Comparison of ENCODE assay signal across 30 cellular contexts in genomic region chr5:64457846-64458245, GRCh38. TPM values are rescaled to one million over a fixed set of nuclear protein-coding genes. Genes with fewer than 3 reads are reported as not detected.
"Had no signal": no experiment of that assay in that cellular context is flagged by ENCODE, and none has a peak within 500 bp of the region (broad histone marks: within the 10 kb centered on the region; RNA-seq: fewer than 3 reads in every experiment).

No MANE protein-coding gene starts in this region.

- H3K4me1 Mint-ChIP-seq: activated CD4-positive, alpha-beta T cell treated with anti-CD3 and anti-CD28 coated beads, Interleukin-2, amount 10 ng/mL, durations not matched to agents 7 days and 5 days; activated naive CD8-positive, alpha-beta T cell treated with anti-CD3 and anti-CD28 coated beads, Interleukin-2, amount 50 U/mL, for 24 hours; T-cell had no signal

- DNase-seq: activated CD4-positive, alpha-beta memory T cell treated with anti-CD3 and anti-CD28 coated beads for 36 hours; activated CD4-positive, alpha-beta T cell treated with anti-CD3 and anti-CD28 coated beads, Interleukin-2, amount 10 ng/mL, durations not matched to agents 7 days and 5 days; activated CD4-positive, CD25-positive, alpha-beta regulatory T cell; activated CD8-positive, alpha-beta memory T cell treated with anti-CD3 and anti-CD28 coated beads for 24 hours; activated effector memory CD4-positive, alpha-beta T cell treated with anti-CD3 and anti-CD28 coated beads, Interleukin-2, amount 50 U/mL, for 16 hours; activated naive CD4-positive, alpha-beta T cell treated with Interleukin-2 at 50 U/mL for 16 hours; activated naive CD8-positive, alpha-beta T cell treated with anti-CD3 and anti-CD28 coated beads, Interleukin-2, amount 50 U/mL, for 24 hours; activated T-cell treated with anti-CD3 and anti-CD28 coated beads, Interleukin-2, amount 50 U/mL, for 4 hours; amniotic stem cell; body of pancreas; Kasumi-1; NCI-H1048; NCI-H146; NCI-H187 treated with DMSO at 0.1 percent for 48 hours; NCI-H2081 treated with DMSO at 0.1 percent for 48 hours; NCI-H2227 treated with DMSO at 0.1 percent for 48 hours; NCI-H526; NCI-H82; NK-92 treated with Interleukin-12 subunit alpha and Interleukin-12 subunit beta, amount 100 ng/mL, for 24 hours; OCI-M1; Peyer's patch; T-cell; T-helper 2 cell; T1000 had no signal

- H3K4me3 ChIP-seq: ascending aorta, body of pancreas, cardiac muscle cell, K562, Peyer's patch, SK-N-MC had no signal

- H3K27ac Mint-ChIP-seq: activated CD4-positive, alpha-beta memory T cell treated with anti-CD3 and anti-CD28 coated beads for 36 hours; activated CD4-positive, alpha-beta T cell treated with anti-CD3 and anti-CD28 coated beads, Interleukin-2, amount 10 ng/mL, durations not matched to agents 7 days and 5 days; activated naive CD4-positive, alpha-beta T cell treated with anti-CD3 and anti-CD28 coated beads, Interleukin-2, amount 50 U/mL, for 72 hours; activated naive CD8-positive, alpha-beta T cell treated with anti-CD3 and anti-CD28 coated beads, Interleukin-2, amount 50 U/mL, for 24 hours; T-cell had no signal

- H3K36me3 Mint-ChIP-seq: activated CD4-positive, alpha-beta memory T cell treated with anti-CD3 and anti-CD28 coated beads for 36 hours; activated naive CD4-positive, alpha-beta T cell treated with anti-CD3 and anti-CD28 coated beads, Interleukin-2, amount 50 U/mL, for 72 hours; T-cell had no signal

- H3K27me3 Mint-ChIP-seq: activated CD4-positive, alpha-beta memory T cell treated with anti-CD3 and anti-CD28 coated beads for 36 hours; activated CD4-positive, alpha-beta T cell treated with anti-CD3 and anti-CD28 coated beads, Interleukin-2, amount 10 ng/mL, durations not matched to agents 7 days and 5 days; activated naive CD8-positive, alpha-beta T cell treated with anti-CD3 and anti-CD28 coated beads, Interleukin-2, amount 50 U/mL, for 24 hours; T-cell had no signal

- ATAC-seq: activated naive CD4-positive, alpha-beta T cell treated with anti-CD3 and anti-CD28 coated beads, Interleukin-2, amount 50 U/mL, for 72 hours; activated naive CD8-positive, alpha-beta T cell treated with anti-CD3 and anti-CD28 coated beads, Interleukin-2, amount 50 U/mL, for 24 hours; activated T-cell treated with anti-CD3 and anti-CD28 coated beads, Interleukin-2, amount 50 U/mL, for 4 hours; body of pancreas; K562; T-cell had no signal

- H3K27ac ChIP-seq: ascending aorta, body of pancreas, cardiac muscle cell, Peyer's patch, SK-N-MC had no signal

- H3K9me3 Mint-ChIP-seq: activated CD4-positive, alpha-beta T cell treated with anti-CD3 and anti-CD28 coated beads, Interleukin-2, amount 10 ng/mL, durations not matched to agents 7 days and 5 days had no signal

- H3K27me3 ChIP-seq: ascending aorta, body of pancreas, cardiac muscle cell, Peyer's patch had no signal

- H3K9me3 ChIP-seq: body of pancreas, Peyer's patch had no signal

- H3K4me3 Mint-ChIP-seq: activated CD4-positive, alpha-beta memory T cell treated with anti-CD3 and anti-CD28 coated beads for 36 hours; activated CD4-positive, alpha-beta T cell treated with anti-CD3 and anti-CD28 coated beads, Interleukin-2, amount 10 ng/mL, durations not matched to agents 7 days and 5 days; activated naive CD8-positive, alpha-beta T cell treated with anti-CD3 and anti-CD28 coated beads, Interleukin-2, amount 50 U/mL, for 24 hours; activated T-cell treated with anti-CD3 and anti-CD28 coated beads, Interleukin-2, amount 50 U/mL, for 4 hours; T-cell had no signal

- H3K36me3 ChIP-seq: ascending aorta, cardiac muscle cell, Peyer's patch had no signal

- H3K4me1 ChIP-seq: ascending aorta, body of pancreas, Peyer's patch had no signal

RNA-seq across cellular contexts. Expression of gene RGS7BP, which starts 48.0 kb away (rescaled TPM):
- total RNA-seq: activated CD4-positive, alpha-beta memory T cell treated with anti-CD3 and anti-CD28 coated beads for 36 hours; activated CD4-positive, alpha-beta T cell treated with anti-CD3 and anti-CD28 coated beads, Interleukin-2, amount 10 ng/mL, durations not matched to agents 7 days and 5 days; activated naive CD4-positive, alpha-beta T cell treated with anti-CD3 and anti-CD28 coated beads, Interleukin-2, amount 50 U/mL, for 72 hours; activated T-cell treated with anti-CD3 and anti-CD28 coated beads, Interleukin-2, amount 50 U/mL, for 4 hours; K562; NCI-H460; T-cell had no signal
- polyA plus RNA-seq: cardiac muscle cell, K562 had no signal
